In the genomic region with DNA sequence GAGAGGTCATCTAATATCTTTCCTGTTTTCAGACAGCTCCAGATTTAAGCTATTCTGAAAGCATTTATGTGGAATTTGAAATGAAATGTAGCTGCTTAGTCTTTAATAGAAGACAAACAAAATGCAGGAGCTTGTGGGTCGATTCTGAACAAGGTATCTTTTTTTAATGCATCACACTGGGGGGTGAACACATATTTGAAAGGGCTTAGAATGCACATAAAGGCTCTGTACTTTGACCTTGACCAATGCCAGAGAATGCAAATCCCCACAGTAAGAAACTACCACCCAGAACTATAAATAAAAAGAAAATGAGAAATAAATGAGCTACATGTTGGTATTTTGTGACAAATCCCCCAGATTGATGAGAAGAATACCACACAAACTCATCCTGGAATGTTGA, we compare ENCODE assay signal across 1 cellular context.
TF ChIP-seq lines count a peak whose summit lies in the region.

No MANE protein-coding gene starts in this region.

TF ChIP-seq in HepG2, 621 proteins besides CTCF, POLR2A, EP300 and RAD21 (continued from another document):
- TF ChIP-seq, protein P1, sequence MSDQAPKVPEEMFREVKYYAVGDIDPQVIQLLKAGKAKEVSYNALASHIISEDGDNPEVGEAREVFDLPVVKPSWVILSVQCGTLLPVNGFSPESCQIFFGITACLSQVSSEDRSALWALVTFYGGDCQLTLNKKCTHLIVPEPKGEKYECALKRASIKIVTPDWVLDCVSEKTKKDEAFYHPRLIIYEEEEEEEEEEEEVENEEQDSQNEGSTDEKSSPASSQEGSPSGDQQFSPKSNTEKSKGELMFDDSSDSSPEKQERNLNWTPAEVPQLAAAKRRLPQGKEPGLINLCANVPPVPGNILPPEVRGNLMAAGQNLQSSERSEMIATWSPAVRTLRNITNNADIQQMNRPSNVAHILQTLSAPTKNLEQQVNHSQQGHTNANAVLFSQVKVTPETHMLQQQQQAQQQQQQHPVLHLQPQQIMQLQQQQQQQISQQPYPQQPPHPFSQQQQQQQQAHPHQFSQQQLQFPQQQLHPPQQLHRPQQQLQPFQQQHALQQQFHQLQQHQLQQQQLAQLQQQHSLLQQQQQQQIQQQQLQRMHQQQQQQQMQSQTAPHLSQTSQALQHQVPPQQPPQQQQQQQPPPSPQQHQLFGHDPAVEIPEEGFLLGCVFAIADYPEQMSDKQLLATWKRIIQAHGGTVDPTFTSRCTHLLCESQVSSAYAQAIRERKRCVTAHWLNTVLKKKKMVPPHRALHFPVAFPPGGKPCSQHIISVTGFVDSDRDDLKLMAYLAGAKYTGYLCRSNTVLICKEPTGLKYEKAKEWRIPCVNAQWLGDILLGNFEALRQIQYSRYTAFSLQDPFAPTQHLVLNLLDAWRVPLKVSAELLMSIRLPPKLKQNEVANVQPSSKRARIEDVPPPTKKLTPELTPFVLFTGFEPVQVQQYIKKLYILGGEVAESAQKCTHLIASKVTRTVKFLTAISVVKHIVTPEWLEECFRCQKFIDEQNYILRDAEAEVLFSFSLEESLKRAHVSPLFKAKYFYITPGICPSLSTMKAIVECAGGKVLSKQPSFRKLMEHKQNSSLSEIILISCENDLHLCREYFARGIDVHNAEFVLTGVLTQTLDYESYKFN (CRISPR knock-in tag; conservative IDR thresholded peaks at IDR 0.05) = peak; percentile 36; the same call in 1 of the 2 replicates
